Comparison of ENCODE assay signal across 10 cellular contexts in the genomic region with DNA sequence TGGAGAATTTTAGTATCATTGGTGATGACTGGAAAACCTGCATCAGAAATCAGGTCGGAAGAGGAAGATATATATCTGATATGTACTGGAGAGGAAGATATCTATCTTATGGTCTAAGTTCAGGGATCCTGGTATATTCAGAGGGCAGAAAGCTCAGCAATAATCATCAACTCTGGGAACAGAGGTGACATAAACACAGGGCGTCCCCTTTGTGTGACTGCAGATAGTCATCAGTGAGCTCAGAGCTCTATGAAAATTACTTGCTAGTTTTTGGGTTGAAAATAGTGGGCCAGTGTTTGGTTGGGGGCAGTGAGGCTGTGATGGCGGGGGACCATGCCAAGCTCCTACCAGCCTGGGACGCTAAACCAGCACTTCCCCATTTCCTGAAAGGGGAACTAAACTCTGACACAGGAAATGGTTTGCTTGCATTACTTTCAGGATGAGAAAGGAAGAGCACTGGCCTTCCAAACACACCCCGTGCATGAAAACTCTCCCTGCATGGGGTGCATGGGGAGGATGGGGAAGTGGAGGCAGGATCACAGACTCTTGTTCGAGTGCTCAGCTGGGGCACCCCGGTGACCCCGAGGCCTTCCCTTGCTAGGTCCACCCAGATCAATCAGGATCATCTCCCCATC. TPM values are rescaled to one million over a fixed set of nuclear protein-coding genes. Genes with fewer than 3 reads are reported as not detected.
DNase-seq lines count a peak whose midpoint lies in the region; ATAC-seq, FAIRE-seq and TF ChIP-seq lines count a peak whose summit lies in the region.
"Had no signal": no experiment of that assay in that cellular context is flagged by ENCODE, and none has a peak within 500 bp of the region (broad histone marks: within the 10 kb centered on the region; RNA-seq: fewer than 3 reads in every experiment).

No MANE protein-coding gene starts in this region.

- H4K8ac ChIP-seq in H1 (ENCODE audit: extremely low read depth, insufficient read depth, low read length): peak overlapping the region; percentile 11; the same call in 1 of the 2 replicates

- no peak overlapping the region for H3K23ac ChIP-seq in H1 (ENCODE audit: insufficient read length)

- no peak overlapping the region for H2AFZ ChIP-seq in H1 (ENCODE audit: low read length)
- H2AFZ ChIP-seq: parathyroid adenoma had no signal

- no peaks in the 10 kb centered on the region for H3K79me2 ChIP-seq in H1 (ENCODE audit: control insufficient read depth in 1 of 2, insufficient read depth in 2 of 2, low read length in 2 of 2)
- H3K79me2 ChIP-seq: parathyroid adenoma had no signal

- no peak overlapping the region for H2BK20ac ChIP-seq in H1 (ENCODE audit: low read length)

- H3K27me3 Mint-ChIP-seq in activated naive CD4-positive, alpha-beta T cell treated with anti-CD3 and anti-CD28 coated beads, Interleukin-2, amount 50 U/mL, for 24 hours: no peaks in the 10 kb centered on the region
- H3K27me3 Mint-ChIP-seq in progenitor cell of endocrine pancreas: peaks cover 5% of the 10 kb centered on the region

- no peak overlapping the region for H2BK120ac ChIP-seq in H1 (replicated peaks; ENCODE audit: low read depth, low read length)

- TF ChIP-seq RAD21 in H1 (IDR thresholded peaks at IDR 0.05 in 1 of 2, conservative IDR thresholded peaks at IDR 0.05 in 1 of 2; ENCODE audit: low read depth in 2 of 2, low read length in 2 of 2): no peak

- no peak overlapping the region for H4K5ac ChIP-seq in H1 (ENCODE audit: insufficient read length, low read depth, low read length)

- no peak overlapping the region for H3K18ac ChIP-seq in H1 (ENCODE audit: extremely low read depth, low read length)

- no peak for FAIRE-seq in H1 (lab: Jason Lieb, UNC)

- H3K4me3 Mint-ChIP-seq in activated naive CD4-positive, alpha-beta T cell treated with anti-CD3 and anti-CD28 coated beads, Interleukin-2, amount 50 U/mL, for 24 hours: peak overlapping the region; percentile 37
- no peak overlapping the region for H3K4me3 Mint-ChIP-seq in progenitor cell of endocrine pancreas (ENCODE audit: low read depth)

- H2BK5ac ChIP-seq in H1 (ENCODE audit: low read depth, low read length): no peak overlapping the region

- DNase-seq in activated naive CD4-positive, alpha-beta T cell (lab: John Stamatoyannopoulos, UW): no peak
- DNase-seq in NOMO-1 treated with dmso at 0.1 percent for 144 hours (lab: John Stamatoyannopoulos, UW; ENCODE audit: unreplicated experiment) (peak; percentile 59), H1 (ENCODE audit: low read depth in 1 of 2, low spot score in 2 of 2) (no peak), upper lobe of right lung (no peak), NCI-H146 treated with DMSO at 0.1 percent for 48 hours (lab: John Stamatoyannopoulos, UW; ENCODE audit: unreplicated experiment) (no peak), progenitor cell of endocrine pancreas (ENCODE audit: low spot score, unreplicated experiment) (no peak), suprapubic skin (ENCODE audit: low spot score in 2 of 2) (no peak)

- peaks cover 13% of the 10 kb centered on the region for H3K9me3 Mint-ChIP-seq in activated naive CD4-positive, alpha-beta T cell treated with anti-CD3 and anti-CD28 coated beads, Interleukin-2, amount 50 U/mL, for 24 hours
- peaks cover 11% of the 10 kb centered on the region for H3K9me3 Mint-ChIP-seq in progenitor cell of endocrine pancreas (ENCODE audit: low read depth)

- no peak overlapping the region for H4K91ac ChIP-seq in H1 (replicated peaks; ENCODE audit: insufficient read length, low read length)

- H3K79me1 ChIP-seq in H1 (ENCODE audit: low read depth, low read length): no peaks in the 10 kb centered on the region

- no peak overlapping the region for H3K14ac ChIP-seq in H1 (ENCODE audit: insufficient read length)

- CTCF ChIA-PET in H1 (lab: Charles Lee; ENCODE audit: partially characterized antibody): interaction anchor here (0.9 to 1.3 kb wide), 3 partner anchors 28 to 44 kb away, joined by 3 to 5 read pairs (median 3); no protein-coding TSS in a partner anchor

- peak; percentile 83 for ATAC-seq in upper lobe of right lung

- no peak overlapping the region for H3K4me2 ChIP-seq in H1 (ENCODE audit: insufficient read depth in 1 of 2, low read depth in 2 of 2, low read length in 2 of 2)

- H2BK12ac ChIP-seq in H1 (ENCODE audit: low read depth, low read length): no peak overlapping the region

- H3K27ac ChIP-seq in H1 (ENCODE audit: low read depth, low read length): no peak overlapping the region
- no peak overlapping the region for H3K27ac ChIP-seq in upper lobe of right lung
- no peak overlapping the region for H3K27ac ChIP-seq in suprapubic skin
- H3K27ac ChIP-seq: parathyroid adenoma had no signal

- H3K9me3 ChIP-seq in H1 (ENCODE audit: insufficient read depth in 2 of 2, low read depth in 1 of 2, low read length in 1 of 2): peaks cover 1 to 11% of the 10 kb centered on the region in 2 experiments; a peak in 3 of 4 replicates
- H3K9me3 ChIP-seq in upper lobe of right lung: peaks cover 5% of the 10 kb centered on the region
- H3K9me3 ChIP-seq in suprapubic skin: no peaks in the 10 kb centered on the region

- H3K27me3 ChIP-seq in H1 (replicated peaks in 1 of 4; ENCODE audit: control insufficient read depth in 3 of 4, extremely low read depth in 1 of 4, insufficient read depth in 3 of 4, low read length in 3 of 4): no peaks in the 10 kb centered on the region
- no peaks in the 10 kb centered on the region for H3K27me3 ChIP-seq in upper lobe of right lung
- no peaks in the 10 kb centered on the region for H3K27me3 ChIP-seq in suprapubic skin

- TF ChIP-seq CTCF in H1 (IDR thresholded peaks at IDR 0.05; ENCODE audit: control extremely low read depth in 1 of 3, insufficient read depth in 1 of 3, low read depth in 1 of 3, low read length in 3 of 3): no peak
- TF ChIP-seq CTCF in upper lobe of right lung (IDR thresholded peaks at IDR 0.05): no peak
- TF ChIP-seq CTCF in progenitor cell of endocrine pancreas (IDR thresholded peaks at IDR 0.05; ENCODE audit: unreplicated experiment): no peak
- TF ChIP-seq CTCF in suprapubic skin (IDR thresholded peaks at IDR 0.05): no peak

- H3K4me3 ChIP-seq in H1 (ENCODE audit: extremely low read depth in 1 of 4, insufficient read depth in 2 of 4, low read depth in 3 of 4, low read length in 4 of 4): no peak overlapping the region
- no peak overlapping the region for H3K4me3 ChIP-seq in upper lobe of right lung
- H3K4me3 ChIP-seq in suprapubic skin: no peak overlapping the region

- intact Hi-C loops in upper lobe of right lung (cut with DNase I): no loop called here

- H3K27ac Mint-ChIP-seq in activated naive CD4-positive, alpha-beta T cell treated with anti-CD3 and anti-CD28 coated beads, Interleukin-2, amount 50 U/mL, for 24 hours: peak overlapping the region; percentile 9
- H3K27ac Mint-ChIP-seq in progenitor cell of endocrine pancreas: no peak overlapping the region

- POLR2A ChIA-PET in H1 (lab: Charles Lee; ENCODE audit: partially characterized antibody): no interaction called here

- H3K9ac ChIP-seq in H1 (replicated peaks in 1 of 4; ENCODE audit: extremely low read depth in 1 of 4, low read depth in 3 of 4, low read length in 3 of 4): no peak overlapping the region
- H3K9ac ChIP-seq: parathyroid adenoma had no signal

- no peak overlapping the region for H2AK5ac ChIP-seq in H1 (ENCODE audit: low read depth, low read length)

- H2BK15ac ChIP-seq in H1 (ENCODE audit: low read length): no peak overlapping the region

- peaks cover 29% of the 10 kb centered on the region for H3K4me1 Mint-ChIP-seq in activated naive CD4-positive, alpha-beta T cell treated with anti-CD3 and anti-CD28 coated beads, Interleukin-2, amount 50 U/mL, for 24 hours
- H3K4me1 Mint-ChIP-seq in progenitor cell of endocrine pancreas (ENCODE audit: low read depth): peaks cover 6% of the 10 kb centered on the region

- no peaks in the 10 kb centered on the region for H3K36me3 ChIP-seq in H1 (ENCODE audit: control insufficient read depth in 2 of 4, insufficient read depth in 4 of 4, low read length in 3 of 4)
- no peaks in the 10 kb centered on the region for H3K36me3 ChIP-seq in upper lobe of right lung
- H3K36me3 ChIP-seq in suprapubic skin: peaks cover 4% of the 10 kb centered on the region

- H3K4me1 ChIP-seq in H1 (replicated peaks in 1 of 4; ENCODE audit: control insufficient read depth in 3 of 4, insufficient read depth in 4 of 4, low read length in 3 of 4) (peaks cover 0 to 3% (median 0%) of the 10 kb centered on the region in 4 experiments; a peak in 1 of 7 replicates), upper lobe of right lung (peaks cover 27% of the 10 kb centered on the region), suprapubic skin (peaks cover 8% of the 10 kb centered on the region)
- H3K4me1 ChIP-seq: parathyroid adenoma had no signal

- 85% methylated on average over 8 of the region's 8 CpGs; no CpG with 5 or more reads in 1 of the 2 experiments for WGBS in H1 (ENCODE audit: extremely low coverage in 1 of 2, insufficient coverage in 1 of 2, insufficient read length in 1 of 2, insufficient replicate concordance in 2 of 2, low coverage in 1 of 2, low lambda C conversion rate in 2 of 2, missing lambda C conversion rate in 1 of 2), 2 experiments
- 80% methylated on average over 8 of the region's 8 CpGs for WGBS in suprapubic skin

- TF ChIP-seq EP300 in H1 (IDR thresholded peaks at IDR 0.05; ENCODE audit: borderline replicate concordance in 1 of 2, low read depth in 2 of 2, low read length in 2 of 2) (no peak), suprapubic skin (IDR thresholded peaks at IDR 0.05) (no peak)

- no peak overlapping the region for H3K4ac ChIP-seq in H1 (replicated peaks; ENCODE audit: insufficient read length, low read depth, low read length)

- H4K20me1 ChIP-seq in H1 (replicated peaks in 1 of 2; ENCODE audit: control insufficient read depth in 1 of 2, insufficient read depth in 2 of 2, low read length in 2 of 2): no peaks in the 10 kb centered on the region

- no peak overlapping the region for H3K56ac ChIP-seq in H1 (replicated peaks; ENCODE audit: insufficient read length, low read depth, low read length)

- peaks cover 11% of the 10 kb centered on the region for H3K36me3 Mint-ChIP-seq in activated naive CD4-positive, alpha-beta T cell treated with anti-CD3 and anti-CD28 coated beads, Interleukin-2, amount 50 U/mL, for 24 hours
- H3K36me3 Mint-ChIP-seq in progenitor cell of endocrine pancreas (ENCODE audit: insufficient read depth): peaks cover 4% of the 10 kb centered on the region

- no peaks in the 10 kb centered on the region for H3K23me2 ChIP-seq in H1 (ENCODE audit: low read depth, low read length)

- no peak for TF ChIP-seq POLR2A in H1 (IDR thresholded peaks at IDR 0.05; ENCODE audit: control extremely low read depth in 1 of 2, low read depth in 2 of 2, low read length in 2 of 2)
- no peak for TF ChIP-seq POLR2A in suprapubic skin (IDR thresholded peaks at IDR 0.05)

RNA-seq across cellular contexts. Expression of a gene that starts 15.8 kb away (rescaled TPM):
- total RNA-seq in H1 (2021; fragmentation: NEBNext Ultra II Directional; extraction: Animal tissue kit (Norgen Biotek cat#: 25700)): 0.37 and 1.1 TPM in 2 replicates
- 0.42 and 0.61 TPM in 2 replicates for polyA plus RNA-seq in H1 (2011; rRNA removed)
- 0.27 TPM for polyA plus RNA-seq in H1 (2011; cell fraction: cytosol; rRNA removed)
- 0.34 TPM for polyA plus RNA-seq in H1 (2011; cell fraction: nucleus; rRNA removed)
- 0.11 to 0.43 TPM (median 0.21 TPM) in 4 replicates for polyA plus RNA-seq in H1 (2012, experiment 1 of 2)
- 0.04 TPM for polyA plus RNA-seq in H1 (2012, experiment 2 of 2)
- 0.28 TPM for polyA plus RNA-seq in H1 (2013, experiment 1 of 2)
- 0.24 TPM for polyA plus RNA-seq in H1 (2013, experiment 2 of 2)
- 0.66 and 1.0 TPM in 2 replicates for polyA minus RNA-seq in H1 (2011; rRNA and poly(A)+ RNA removed)
- polyA minus RNA-seq in H1 (2011; cell fraction: cytosol; rRNA and poly(A)+ RNA removed): 1.2 TPM
- polyA minus RNA-seq in H1 (2011; cell fraction: nucleus; rRNA and poly(A)+ RNA removed): 1.2 TPM
- total RNA-seq in upper lobe of right lung (4.2 TPM), progenitor cell of endocrine pancreas (not detected in 2 replicates), suprapubic skin (10 to 100 TPM; 33.8 to 66.2 (median 48.6) TPM)

RNA-seq across cellular contexts. Expression of a gene that starts 28.1 kb away (rescaled TPM):
- total RNA-seq in H1 (2021; fragmentation: NEBNext Ultra II Directional; extraction: Animal tissue kit (Norgen Biotek cat#: 25700)): not detected in 2 replicates
- polyA plus RNA-seq in H1 (2011; rRNA removed): not detected in 2 replicates
- not detected for polyA plus RNA-seq in H1 (2011; cell fraction: cytosol; rRNA removed)
- not detected for polyA plus RNA-seq in H1 (2011; cell fraction: nucleus; rRNA removed)
- polyA plus RNA-seq in H1 (2012, experiment 1 of 2): not detected in 4 replicates
- polyA plus RNA-seq in H1 (2012, experiment 2 of 2): not detected
- polyA plus RNA-seq in H1 (2013, experiment 1 of 2): not detected
- polyA plus RNA-seq in H1 (2013, experiment 2 of 2): not detected
- 0.17 TPM in 1 of 2 replicates, not detected in the other for polyA minus RNA-seq in H1 (2011; rRNA and poly(A)+ RNA removed)
- not detected for polyA minus RNA-seq in H1 (2011; cell fraction: cytosol; rRNA and poly(A)+ RNA removed)
- polyA minus RNA-seq in H1 (2011; cell fraction: nucleus; rRNA and poly(A)+ RNA removed): not detected
- total RNA-seq in upper lobe of right lung (9.2 TPM), progenitor cell of endocrine pancreas (not detected in 2 replicates), suprapubic skin (1 to 10 TPM in 2 of 4 donors, under 1 TPM in 2; 0.81 to 2.1 (median 1.2) TPM)
- total RNA-seq: RPMI7951 had no signal

RNA-seq across cellular contexts. Expression of a gene that starts 32.7 kb away (rescaled TPM):
- total RNA-seq in H1 (2021; fragmentation: NEBNext Ultra II Directional; extraction: Animal tissue kit (Norgen Biotek cat#: 25700)): 18.7 and 18.8 TPM in 2 replicates
- 2.9 and 3.7 TPM in 2 replicates for polyA plus RNA-seq in H1 (2011; rRNA removed)
- polyA plus RNA-seq in H1 (2011; cell fraction: cytosol; rRNA removed): 4.9 TPM
- polyA plus RNA-seq in H1 (2011; cell fraction: nucleus; rRNA removed): 3.4 TPM
- polyA plus RNA-seq in H1 (2012, experiment 1 of 2): 4.2 to 8.5 TPM (median 6.2 TPM) in 4 replicates
- 0.43 TPM for polyA plus RNA-seq in H1 (2012, experiment 2 of 2)
- 5.9 TPM for polyA plus RNA-seq in H1 (2013, experiment 1 of 2)
- 7.9 TPM for polyA plus RNA-seq in H1 (2013, experiment 2 of 2)
- polyA minus RNA-seq in H1 (2011; rRNA and poly(A)+ RNA removed): 8.3 and 9.6 TPM in 2 replicates
- polyA minus RNA-seq in H1 (2011; cell fraction: cytosol; rRNA and poly(A)+ RNA removed): 7.7 TPM
- polyA minus RNA-seq in H1 (2011; cell fraction: nucleus; rRNA and poly(A)+ RNA removed): 14.7 TPM
- 48.3 TPM for total RNA-seq in upper lobe of right lung
- 18.7 and 21.9 TPM in 2 replicates for total RNA-seq in progenitor cell of endocrine pancreas
- 10 to 100 TPM; 31.1 to 77.6 (median 50.2) TPM for total RNA-seq in suprapubic skin
